Comparison of ENCODE assay signal across 9 cellular contexts in genomic region chr13:113815151-113816058, GRCh38. TPM values are rescaled to one million over a fixed set of nuclear protein-coding genes. Genes with fewer than 3 reads are reported as not detected.
DNase-seq lines count a peak whose midpoint lies in the region; ATAC-seq, FAIRE-seq and TF ChIP-seq lines count a peak whose summit lies in the region.
"Had no signal": no experiment of that assay in that cellular context is flagged by ENCODE, and none has a peak within 500 bp of the region (broad histone marks: within the 10 kb centered on the region; RNA-seq: fewer than 3 reads in every experiment).

No MANE protein-coding gene starts in this region.

- FAIRE-seq in frontal cortex (lab: Jason Lieb, UNC), result no peak

- H3K4me3 ChIP-seq in GM12865 (ENCODE audit: low read depth, low read length) (peak overlapping the region; percentile 63), NB4 (ENCODE audit: low read depth, low read length) (peak overlapping the region; percentile 81), neutrophil (ENCODE audit: low read depth in 1 of 2, low read length in 1 of 2) (peak overlapping the region in 1 of 2 experiments; percentile 16), aorta (ENCODE audit: low read length in 2 of 2) (no peak overlapping the region)

- H3K36me3 Mint-ChIP-seq in activated naive CD8-positive, alpha-beta T cell treated with anti-CD3 and anti-CD28 coated beads, Interleukin-2, amount 10 ng/mL, durations not matched to agents 7 days and 5 days, result peaks cover 3% of the 10 kb centered on the region

- H3K9me3 Mint-ChIP-seq in activated naive CD8-positive, alpha-beta T cell treated with anti-CD3 and anti-CD28 coated beads, Interleukin-2, amount 10 ng/mL, durations not matched to agents 7 days and 5 days, result no peaks in the 10 kb centered on the region

- POLR2A ChIA-PET in activated naive CD8-positive, alpha-beta T cell treated with anti-CD3 and anti-CD28 coated beads, Interleukin-2, amount 10 ng/mL, durations not matched to agents 7 days and 5 days (lab: Charles Lee), result no interaction called here

- H3K36me3 ChIP-seq in neutrophil, result no peaks in the 10 kb centered on the region
- peaks cover 0 to 2% of the 10 kb centered on the region in 2 donors for H3K36me3 ChIP-seq in aorta (ENCODE audit: control insufficient read depth in 1 of 2, insufficient read depth in 2 of 2, low read length in 1 of 2)

- peak; percentile 70 for TF ChIP-seq POLR2A in NB4 (IDR thresholded peaks at IDR 0.05; ENCODE audit: extremely low read depth, insufficient read length)

- H3K9me3 ChIP-seq in neutrophil (no peaks in the 10 kb centered on the region), aorta (ENCODE audit: control insufficient read depth, low read length) (no peaks in the 10 kb centered on the region)

- TF ChIP-seq CTCF in GM12865 (IDR thresholded peaks at IDR 0.05; ENCODE audit: insufficient read depth, low read depth, low read length, missing control alignments) (no peak), NB4 (IDR thresholded peaks at IDR 0.05; ENCODE audit: low read depth, low read length) (no peak), neutrophil (IDR thresholded peaks at IDR 0.05) (no peak)

- DNase-seq in GM12865 (ENCODE audit: low read depth) (peak; percentile 66), NB4 (ENCODE audit: low read depth) (peak; percentile 85), frontal cortex (ENCODE audit: low spot score in 2 of 2) (no peak), aorta (no peak)
- peak; percentile 50 for DNase-seq in activated naive CD8-positive, alpha-beta T cell treated with anti-CD3 and anti-CD28 coated beads, Interleukin-2, amount 10 ng/mL, durations not matched to agents 7 days and 5 days
- DNase-seq in activated CD4-positive, CD25-positive, alpha-beta regulatory T cell treated with anti-CD3 and anti-CD28 coated beads, Interleukin-2, amount 50 U/mL, for 72 hours, result no peak
- DNase-seq: NCI-H2029 had no signal

- H3K27me3 ChIP-seq in neutrophil, result no peaks in the 10 kb centered on the region
- no peaks in the 10 kb centered on the region for H3K27me3 ChIP-seq in aorta (ENCODE audit: control insufficient read depth in 1 of 2, insufficient read depth in 2 of 2, low read length in 1 of 2)

- H3K4me3 Mint-ChIP-seq in activated naive CD8-positive, alpha-beta T cell treated with anti-CD3 and anti-CD28 coated beads, Interleukin-2, amount 10 ng/mL, durations not matched to agents 7 days and 5 days, result peak overlapping the region; percentile 92

- ATAC-seq in activated naive CD8-positive, alpha-beta T cell treated with anti-CD3 and anti-CD28 coated beads, Interleukin-2, amount 10 ng/mL, durations not matched to agents 7 days and 5 days (ENCODE audit: low read depth), result peak; percentile 50
- ATAC-seq in HG03097 (IDR thresholded peaks at IDR 0.05; ENCODE audit: low FRiP score, unreplicated experiment) (no peak), aorta (ENCODE audit: low FRiP score) (no peak)

- 89 to 91% methylated on average over 41 to 42 of the region's 42 CpGs for WGBS in aorta, 2 donors

- H3K27ac ChIP-seq in neutrophil (peak overlapping the region; percentile 58), aorta (ENCODE audit: low read depth in 1 of 2, low read length in 2 of 2) (no peak overlapping the region)

- peaks cover 4 to 7% of the 10 kb centered on the region in 2 experiments for H3K4me1 ChIP-seq in neutrophil (ENCODE audit: control insufficient read depth in 1 of 2, insufficient read depth in 1 of 2, low read depth in 1 of 2, low read length in 1 of 2)
- no peaks in the 10 kb centered on the region for H3K4me1 ChIP-seq in aorta (ENCODE audit: control insufficient read depth in 1 of 2, insufficient read depth in 2 of 2, low read length in 2 of 2)

- intact Hi-C loops in aorta (cut with DNase I), result loop anchor here (2.0 to 5.0 kb wide), 4 partner anchors 47 to 412 kb away; partner anchors contain the start of gene GAS6 (in 1 of the 2)

- no peaks in the 10 kb centered on the region for H3K27me3 Mint-ChIP-seq in activated naive CD8-positive, alpha-beta T cell treated with anti-CD3 and anti-CD28 coated beads, Interleukin-2, amount 10 ng/mL, durations not matched to agents 7 days and 5 days

- H3K4me1 Mint-ChIP-seq in activated naive CD8-positive, alpha-beta T cell treated with anti-CD3 and anti-CD28 coated beads, Interleukin-2, amount 10 ng/mL, durations not matched to agents 7 days and 5 days, result peaks cover 18% of the 10 kb centered on the region

- H3K27ac Mint-ChIP-seq in activated naive CD8-positive, alpha-beta T cell treated with anti-CD3 and anti-CD28 coated beads, Interleukin-2, amount 10 ng/mL, durations not matched to agents 7 days and 5 days, result peak overlapping the region; percentile 73

RNA-seq across cellular contexts. Expression of gene GAS6, which starts 48.5 kb away (rescaled TPM):
- 1 to 10 TPM; 2.1 to 2.6 TPM for total RNA-seq in activated naive CD8-positive, alpha-beta T cell treated with anti-CD3 and anti-CD28 coated beads, Interleukin-2, amount 10 ng/mL, durations not matched to agents 7 days and 5 days
- total RNA-seq in frontal cortex, result 20.4 TPM
- total RNA-seq in aorta, result 100 to 1,000 TPM; 317 to 348 TPM
- polyA plus RNA-seq in aorta, result 100 to 1,000 TPM; 244 to 509 TPM

RNA-seq across cellular contexts. Expression of gene TMEM255B, which starts 56.4 kb away (rescaled TPM):
- total RNA-seq in activated naive CD8-positive, alpha-beta T cell treated with anti-CD3 and anti-CD28 coated beads, Interleukin-2, amount 10 ng/mL, durations not matched to agents 7 days and 5 days, result 1 to 10 TPM; 1.4 to 1.6 TPM
- total RNA-seq in frontal cortex (not detected), aorta (10 to 100 TPM; 36.6 to 67.3 TPM)
- polyA plus RNA-seq in aorta, result 1 to 10 TPM in 1 of 2 donors, under 1 TPM in 1; 0.63 to 4.3 TPM

Comparison
In these comparisons a context has a peak if more than half of its experiments do, and no peak if none do; other contexts are left out.
1. DNase-seq: peak in GM12865 (single experiment), NB4 (single experiment) and activated naive CD8-positive, alpha-beta T cell treated with anti-CD3 and anti-CD28 coated beads, Interleukin-2, amount 10 ng/mL, durations not matched to agents 7 days and 5 days (single experiment); none in activated CD4-positive, CD25-positive, alpha-beta regulatory T cell treated with anti-CD3 and anti-CD28 coated beads, Interleukin-2, amount 50 U/mL, for 72 hours (single experiment), frontal cortex (0 of 2) and aorta (0 of 2).
2. H3K4me3 ChIP-seq: peak in GM12865 (single experiment) and NB4 (single experiment); none in aorta (0 of 2).
3. RNA of gene GAS6, which starts 48.5 kb away (total RNA-seq): 317 to 348 TPM in aorta; 20.4 TPM in frontal cortex (single experiment) and 2.1 to 2.6 TPM in activated naive CD8-positive, alpha-beta T cell treated with anti-CD3 and anti-CD28 coated beads, Interleukin-2, amount 10 ng/mL, durations not matched to agents 7 days and 5 days; every median in the first group is over 10 times any median in the second.
4. RNA of gene TMEM255B, which starts 56.4 kb away (total RNA-seq): 36.6 to 67.3 TPM in aorta; 1.4 to 1.6 TPM in activated naive CD8-positive, alpha-beta T cell treated with anti-CD3 and anti-CD28 coated beads, Interleukin-2, amount 10 ng/mL, durations not matched to agents 7 days and 5 days and not detected in frontal cortex (single experiment); every median in the first group is over 10 times any median in the second.